ENCODE assay signal across 12 cellular contexts in the genomic region with DNA sequence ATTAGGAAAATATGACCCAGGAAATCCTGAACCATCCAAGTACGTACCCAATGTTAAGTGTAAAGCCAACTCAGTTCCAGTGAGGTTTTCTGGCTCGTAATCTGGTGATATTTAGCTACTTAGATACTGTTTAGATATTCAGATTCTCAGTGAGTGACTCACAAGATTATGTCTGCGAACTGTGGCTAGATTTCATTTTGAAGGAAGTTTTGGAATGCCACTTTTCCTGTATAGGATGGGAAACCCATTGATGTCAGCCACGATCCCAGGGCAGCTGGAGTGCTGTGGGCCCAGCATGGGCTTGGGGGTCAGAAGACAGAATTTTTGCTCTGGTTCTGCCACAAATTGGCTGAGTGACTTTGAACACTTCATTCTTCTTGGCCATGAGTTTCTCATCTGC.
A peak's percentile ranks its signal among the peaks of the same experiment; 100 is the strongest.
DNase-seq lines count a peak whose midpoint lies in the region; ATAC-seq and TF ChIP-seq lines count a peak whose summit lies in the region.
"Had no signal": no experiment of that assay in that cellular context is flagged by ENCODE, and none has a peak within 500 bp of the region (broad histone marks: within the 10 kb centered on the region; RNA-seq: fewer than 3 reads in every experiment).

No MANE protein-coding gene starts in this region.

- H3K9me3 ChIP-seq in gastrocnemius medialis (no peaks in the 10 kb centered on the region), thyroid gland (no peaks in the 10 kb centered on the region)

- H3K36me3 Mint-ChIP-seq in T-cell: no peaks in the 10 kb centered on the region

- peaks cover 0 to 15% of the 10 kb centered on the region in 2 donors for H3K4me1 ChIP-seq in gastrocnemius medialis
- no peaks in the 10 kb centered on the region for H3K4me1 ChIP-seq in thyroid gland

- H3K27me3 ChIP-seq in gastrocnemius medialis: no peaks in the 10 kb centered on the region
- H3K27me3 ChIP-seq in thyroid gland: no peaks in the 10 kb centered on the region

- in situ Hi-C loops in gastrocnemius medialis (cut with MboI; ENCODE audit: low sequenced_read_pairs in 4 of 4): no loop called here

- TF ChIP-seq POLR2A in gastrocnemius medialis (IDR thresholded peaks at IDR 0.05): no peak
- TF ChIP-seq POLR2A in thyroid gland (IDR thresholded peaks at IDR 0.05): no peak

- DNase-seq in ELR (ENCODE audit: low read depth): peak; percentile 97
- DNase-seq in SW 1271 (lab: John Stamatoyannopoulos, UW): peak; percentile 78 to 93
- DNase-seq in fibroblast of the aortic adventitia (ENCODE audit: low read depth): peak; percentile 95
- no peak for DNase-seq in gastrocnemius medialis
- DNase-seq in NCI-H510A (lab: John Stamatoyannopoulos, UW): no peak
- no peak for DNase-seq in T-cell
- DNase-seq in thyroid gland: no peak
- DNase-seq: DMS153, kidney, retina, SHP77 had no signal

- no peaks in the 10 kb centered on the region for H3K4me1 Mint-ChIP-seq in T-cell

- H3K36me3 ChIP-seq in gastrocnemius medialis (no peaks in the 10 kb centered on the region), thyroid gland (no peaks in the 10 kb centered on the region)

- H3K4me3 ChIP-seq in fibroblast of the aortic adventitia (ENCODE audit: low read depth, low read length) (no peak overlapping the region), gastrocnemius medialis (no peak overlapping the region), thyroid gland (replicated peaks in 1 of 3) (no peak overlapping the region)

- 75 to 83% methylated on average over 4 of the region's 4 CpGs for WGBS in thyroid gland, 2 donors

- H3K27me3 Mint-ChIP-seq in T-cell: peaks cover 9 to 10% of the 10 kb centered on the region in 2 donors

- ATAC-seq in gastrocnemius medialis (no peak), GM21717 (IDR thresholded peaks at IDR 0.05; ENCODE audit: unreplicated experiment) (no peak), T-cell (replicated peaks in 1 of 4) (no peak)

- no peaks in the 10 kb centered on the region for H3K9me3 Mint-ChIP-seq in T-cell

- no peak overlapping the region for H3K4me3 Mint-ChIP-seq in T-cell

- H3K27ac ChIP-seq in gastrocnemius medialis: peak overlapping the region; percentile 46 to 68 (median 60)
- no peak overlapping the region for H3K27ac ChIP-seq in thyroid gland

- POLR2A ChIA-PET in T-cell (lab: Charles Lee): no interaction called here

- H3K27ac Mint-ChIP-seq in T-cell: no peak overlapping the region

- no peak for TF ChIP-seq CTCF in fibroblast of the aortic adventitia (IDR thresholded peaks at IDR 0.05; ENCODE audit: insufficient read depth, low read length)
- no peak for TF ChIP-seq CTCF in gastrocnemius medialis (IDR thresholded peaks at IDR 0.05 in 4 of 5, conservative IDR thresholded peaks at IDR 0.05 in 1 of 5)
- TF ChIP-seq CTCF in thyroid gland (IDR thresholded peaks at IDR 0.05): no peak

- CTCF ChIA-PET in T-cell (lab: Charles Lee): no interaction called here

- intact Hi-C loops in gastrocnemius medialis (cut with DNase I; ENCODE audit: low total_unique reads): no loop called here
- intact Hi-C loops in thyroid gland (cut with DNase I): no loop called here

Comparison
In these comparisons a context has a peak if more than half of its experiments do, and no peak if none do; other contexts are left out.
1. DNase-seq: peak in ELR (single experiment), SW 1271 (2 of 2) and fibroblast of the aortic adventitia (single experiment); none in gastrocnemius medialis (0 of 2), NCI-H510A (single experiment), T-cell (0 of 34) and thyroid gland (0 of 2).
2. H3K27ac ChIP-seq: peak in gastrocnemius medialis (4 of 4); none in thyroid gland (0 of 3).